Comparison of ENCODE assay signal across 18 cellular contexts in the genomic region with DNA sequence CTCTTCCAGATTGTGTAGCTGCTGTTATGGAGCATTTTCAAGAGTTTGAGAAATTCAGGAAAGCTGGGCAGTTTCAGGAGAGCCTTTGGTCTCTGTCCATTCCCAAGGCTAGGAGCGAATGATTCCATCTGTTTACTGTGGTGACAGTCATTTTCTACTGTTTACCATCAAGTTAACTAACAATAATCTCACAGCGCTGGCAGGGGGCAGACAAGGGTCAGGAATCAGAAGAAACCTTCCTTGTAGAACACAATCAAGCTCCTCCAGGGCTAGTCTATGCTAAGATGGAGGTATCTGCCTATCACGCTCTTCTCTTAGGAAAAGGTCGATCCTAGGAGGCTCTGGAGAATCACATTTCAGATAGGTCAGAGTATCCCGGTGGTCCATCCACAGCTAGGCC.
DNase-seq lines count a peak whose midpoint lies in the region; TF ChIP-seq lines count a peak whose summit lies in the region.
"Had no signal": no experiment of that assay in that cellular context is flagged by ENCODE, and none has a peak within 500 bp of the region (broad histone marks: within the 10 kb centered on the region; RNA-seq: fewer than 3 reads in every experiment).

No MANE protein-coding gene starts in this region.

- H3K36me3 ChIP-seq in HUES48 (ENCODE audit: control insufficient read depth, insufficient read depth, low read length) (no peaks in the 10 kb centered on the region), hepatocyte (replicated peaks; ENCODE audit: insufficient read depth, low read depth) (no peaks in the 10 kb centered on the region)
- H3K36me3 ChIP-seq: ovary had no signal

- DNase-seq in ELR (ENCODE audit: low read depth) = peak; percentile 3
- peak; percentile 21 for DNase-seq in SK-N-DZ (ENCODE audit: low spot score)
- DNase-seq in hepatocyte (ENCODE audit: low spot score) = no peak
- DNase-seq in activated CD4-positive, alpha-beta memory T cell treated with anti-CD3 and anti-CD28 coated beads, Interleukin-2, amount 10 ng/mL, durations not matched to agents 7 days and 5 days = no peak
- DNase-seq in KG1 (lab: John Stamatoyannopoulos, UW) = no peak
- DNase-seq in activated naive CD4-positive, alpha-beta T cell treated with Interleukin-2 at 50 U/mL for 16 hours = no peak
- DNase-seq: activated CD4-positive, alpha-beta T cell treated with anti-CD3 and anti-CD28 coated beads for 1 hour; effector CD8-positive, alpha-beta T cell; EL; mammary epithelial cell; naive B cell; NCI-H1092 treated with DMSO at 0.1 percent for 48 hours; ovary; stimulated activated naive CD4-positive, alpha-beta T cell treated with Interleukin-2 at 50 U/mL for 16 hours; tibial artery had no signal

- no peaks in the 10 kb centered on the region for H3K79me2 ChIP-seq in hepatocyte

- H3K27me3 Mint-ChIP-seq in activated CD4-positive, alpha-beta memory T cell treated with anti-CD3 and anti-CD28 coated beads, Interleukin-2, amount 10 ng/mL, durations not matched to agents 7 days and 5 days = no peaks in the 10 kb centered on the region
- H3K27me3 Mint-ChIP-seq: naive B cell had no signal

- WGBS in hepatocyte (ENCODE audit: low lambda C conversion rate, missing lambda C conversion rate) = 77% methylated on average over 5 of the region's 5 CpGs

- no peak overlapping the region for H3K9ac ChIP-seq in HUES48 (ENCODE audit: low read depth, low read length)

- no peaks in the 10 kb centered on the region for H4K20me1 ChIP-seq in hepatocyte (ENCODE audit: insufficient read depth, poor library complexity, severe bottlenecking)

- no peak overlapping the region for H3K27ac Mint-ChIP-seq in activated CD4-positive, alpha-beta memory T cell treated with anti-CD3 and anti-CD28 coated beads, Interleukin-2, amount 10 ng/mL, durations not matched to agents 7 days and 5 days
- H3K27ac Mint-ChIP-seq: naive B cell had no signal

- H3K4me3 ChIP-seq in HUES48 (ENCODE audit: low read depth, low read length) (no peak overlapping the region), hepatocyte (no peak overlapping the region)
- H3K4me3 ChIP-seq: K562, ovary, tibial artery had no signal

- H3K9me3 ChIP-seq in HUES48 (ENCODE audit: control insufficient read depth, insufficient read depth, low read length) = no peaks in the 10 kb centered on the region
- H3K9me3 ChIP-seq in hepatocyte (ENCODE audit: low read depth) = no peaks in the 10 kb centered on the region
- H3K9me3 ChIP-seq: ovary, tibial artery had no signal

- H3K27ac ChIP-seq in HUES48 (ENCODE audit: low read depth, low read length) (peak overlapping the region; percentile 31), hepatocyte (no peak overlapping the region)
- H3K27ac ChIP-seq: tibial artery had no signal

- no peak overlapping the region for H3K4me3 Mint-ChIP-seq in activated CD4-positive, alpha-beta memory T cell treated with anti-CD3 and anti-CD28 coated beads, Interleukin-2, amount 10 ng/mL, durations not matched to agents 7 days and 5 days
- H3K4me3 Mint-ChIP-seq: naive B cell had no signal

- H3K4me1 Mint-ChIP-seq in activated CD4-positive, alpha-beta memory T cell treated with anti-CD3 and anti-CD28 coated beads, Interleukin-2, amount 10 ng/mL, durations not matched to agents 7 days and 5 days = no peaks in the 10 kb centered on the region

- no peaks in the 10 kb centered on the region for H3K36me3 Mint-ChIP-seq in activated CD4-positive, alpha-beta memory T cell treated with anti-CD3 and anti-CD28 coated beads, Interleukin-2, amount 10 ng/mL, durations not matched to agents 7 days and 5 days (ENCODE audit: low read depth)

- H3K27me3 ChIP-seq in HUES48 (ENCODE audit: control insufficient read depth, insufficient read depth, low read length) (no peaks in the 10 kb centered on the region), hepatocyte (no peaks in the 10 kb centered on the region)
- H3K27me3 ChIP-seq: ovary, tibial artery had no signal

- H3K9me2 ChIP-seq in hepatocyte (replicated peaks; ENCODE audit: insufficient read depth) = no peaks in the 10 kb centered on the region

- H2AFZ ChIP-seq in hepatocyte = no peak overlapping the region

- TF ChIP-seq CTCF in hepatocyte (IDR thresholded peaks at IDR 0.05; ENCODE audit: poor library complexity) = peak; percentile 6

- no peak overlapping the region for H3K4me2 ChIP-seq in hepatocyte

- H3K9me3 Mint-ChIP-seq in activated CD4-positive, alpha-beta memory T cell treated with anti-CD3 and anti-CD28 coated beads, Interleukin-2, amount 10 ng/mL, durations not matched to agents 7 days and 5 days = peaks cover 6% of the 10 kb centered on the region
- H3K9me3 Mint-ChIP-seq: activated naive CD4-positive, alpha-beta T cell treated with anti-CD3 and anti-CD28 coated beads, Interleukin-2, amount 50 U/mL, for 72 hours had no signal

- H3K4me1 ChIP-seq in HUES48 (ENCODE audit: control insufficient read depth, insufficient read depth, low read length) = no peaks in the 10 kb centered on the region
- H3K4me1 ChIP-seq in hepatocyte (ENCODE audit: insufficient read depth) = no peaks in the 10 kb centered on the region
- H3K4me1 ChIP-seq: tibial artery had no signal

- POLR2A ChIA-PET in activated CD4-positive, alpha-beta memory T cell treated with anti-CD3 and anti-CD28 coated beads, Interleukin-2, amount 10 ng/mL, durations not matched to agents 7 days and 5 days (lab: Charles Lee) = no interaction called here

- CTCF ChIA-PET in activated CD4-positive, alpha-beta memory T cell treated with anti-CD3 and anti-CD28 coated beads, Interleukin-2, amount 10 ng/mL, durations not matched to agents 7 days and 5 days (lab: Charles Lee) = no interaction called here

Comparison
In these comparisons a context has a peak if more than half of its experiments do, and no peak if none do; other contexts are left out.
1. DNase-seq: peak in ELR (single experiment) and SK-N-DZ (single experiment); none in hepatocyte (single experiment), activated CD4-positive, alpha-beta memory T cell treated with anti-CD3 and anti-CD28 coated beads, Interleukin-2, amount 10 ng/mL, durations not matched to agents 7 days and 5 days (single experiment), KG1 (single experiment) and activated naive CD4-positive, alpha-beta T cell treated with Interleukin-2 at 50 U/mL for 16 hours (single experiment).